ENCODE assay signal across 8 cellular contexts in genomic region chr22:38981659-38982007, GRCh38. TPM values are rescaled to one million over a fixed set of nuclear protein-coding genes. Genes with fewer than 3 reads are reported as not detected.
DNase-seq lines count a peak whose midpoint lies in the region; ATAC-seq, FAIRE-seq and TF ChIP-seq lines count a peak whose summit lies in the region.

No MANE protein-coding gene starts in this region.

- H2AFZ ChIP-seq in K562 (ENCODE audit: low read depth, low read length), result peak overlapping the region; percentile 81

- TF ChIP-seq EP300 in K562 (IDR thresholded peaks at IDR 0.05; ENCODE audit: low read length), result no peak

- FAIRE-seq in K562 (lab: Jason Lieb, UNC), result no peak

- no TSS peak for BruUV-seq in K562 (replicated peaks; lab: Mats Ljungman, UMichigan)

- CTCF ChIA-PET in K562 (lab: Yijun Ruan, JAX; ENCODE audit: low intra/inter-chr PET ratio), result no interaction called here

- intact Hi-C loops in left cardiac atrium (cut with DNase I), result no loop called here
- intact Hi-C loops in Right ventricle myocardium superior (cut with DNase I), result no loop called here
- intact Hi-C loops in K562 (cut with micrococcal nuclease), result no loop called here

- H3K4me3 ChIP-seq in K562, result no peak overlapping the region
- peak overlapping the region; percentile 7 for H3K4me3 ChIP-seq in mucosa of stomach (ENCODE audit: low read length)

- 0 out of 3 replicates have a peak, but pooled peaks cover 3% of the 10 kb centered on the region for H3K36me3 ChIP-seq in K562 (ENCODE audit: control insufficient read depth, insufficient read depth, low read length)
- no peaks in the 10 kb centered on the region for H3K36me3 ChIP-seq in mucosa of stomach (ENCODE audit: control insufficient read depth, insufficient read depth, low read length)

- H3K79me2 ChIP-seq in K562 (ENCODE audit: control insufficient read depth, insufficient read depth, low read length), result peaks cover 10% of the 10 kb centered on the region

- 41% methylated on average over 3 of the region's 6 CpGs for WGBS in K562 (ENCODE audit: insufficient coverage, low coverage, missing lambda C conversion rate)

- peak overlapping the region; percentile 90 for H3K27ac ChIP-seq in K562 (ENCODE audit: extremely low read depth, low read depth, low read length)

- TF ChIP-seq CTCF in K562 (IDR thresholded peaks at IDR 0.05 in 2 of 3, conservative IDR thresholded peaks at IDR 0.05 in 1 of 3; ENCODE audit: insufficient read depth in 2 of 3, low read depth in 1 of 3, low read length in 3 of 3), result no peak

- DNase-seq in left cardiac atrium, result no peak
- no peak for DNase-seq in Right ventricle myocardium superior
- no peak for DNase-seq in K562 (ENCODE audit: extremely low read depth in 1 of 4, low spot score in 3 of 4)
- DNase-seq in UCSD-AML1 (lab: John Stamatoyannopoulos, UW; ENCODE audit: unreplicated experiment), result no peak
- DNase-seq in Kasumi-1 (lab: John Stamatoyannopoulos, UW), result no peak

- H3K4me2 ChIP-seq in K562 (ENCODE audit: insufficient read depth, low read length), result peak overlapping the region; percentile 78

- in situ Hi-C loops in K562 (cut with MboI), result no loop called here

- peak; percentile 10 to 42 for ATAC-seq in left cardiac atrium
- no peak for ATAC-seq in Right ventricle myocardium superior (ENCODE audit: poor library complexity)
- ATAC-seq in K562, result peak; percentile 52
- ATAC-seq in HG03565 (IDR thresholded peaks at IDR 0.05; ENCODE audit: unreplicated experiment), result no peak
- no peak for ATAC-seq in GM19467 (IDR thresholded peaks at IDR 0.05; ENCODE audit: unreplicated experiment)

- H3K4me1 ChIP-seq in K562 (replicated peaks in 1 of 2; ENCODE audit: control insufficient read depth in 2 of 2, insufficient read depth in 2 of 2, low read length in 2 of 2) (peaks cover 7 to 23% of the 10 kb centered on the region in 2 experiments; a peak in 4 of 5 replicates), mucosa of stomach (ENCODE audit: control insufficient read depth, insufficient read depth, low read length) (peaks cover 23% of the 10 kb centered on the region)

- H3K9me3 ChIP-seq in K562 (replicated peaks; ENCODE audit: control insufficient read depth, insufficient read depth, low read depth, low read length) (peaks cover 9% of the 10 kb centered on the region), mucosa of stomach (ENCODE audit: control insufficient read depth, low read length) (no peaks in the 10 kb centered on the region)

- H3K9me1 ChIP-seq in K562 (ENCODE audit: control insufficient read depth, insufficient read depth, low read length), result no peaks in the 10 kb centered on the region

- H3K9ac ChIP-seq in K562 (ENCODE audit: insufficient read depth in 1 of 2, low read depth in 2 of 2, low read length in 2 of 2), result peak overlapping the region; percentile 32 to 61; a peak in 2 of 4 replicates
- H3K9ac ChIP-seq in mucosa of stomach (ENCODE audit: low read length), result peak overlapping the region; percentile 57

- no peaks in the 10 kb centered on the region for H4K20me1 ChIP-seq in K562 (replicated peaks; ENCODE audit: control insufficient read depth, insufficient read depth, low read length)

- no peak for TF ChIP-seq POLR2A in K562 (conservative IDR thresholded peaks at IDR 0.05)

- POLR2A ChIA-PET in K562 (lab: Yijun Ruan, JAX), result interaction anchor here (0.6 to 0.9 kb wide), 3 partner anchors 18 to 338 kb away, joined by 3 read pairs; partner anchors contain the start of gene RPL3

- no peaks in the 10 kb centered on the region for H3K27me3 ChIP-seq in K562 (ENCODE audit: control insufficient read depth in 2 of 2, insufficient read depth in 2 of 2, low read length in 2 of 2)
- no peaks in the 10 kb centered on the region for H3K27me3 ChIP-seq in mucosa of stomach (ENCODE audit: control insufficient read depth, insufficient read depth, low read length)

- no peak for TF ChIP-seq RAD21 in K562 (CRISPR knock-in tag; conservative IDR thresholded peaks at IDR 0.05 in 1 of 2, IDR thresholded peaks at IDR 0.05 in 1 of 2)

RNA-seq across cellular contexts. Expression of gene APOBEC3B, which starts 0.5 kb away (rescaled TPM):
- total RNA-seq in left cardiac atrium, result 1 to 10 TPM; 1.5 to 1.6 TPM
- total RNA-seq in Right ventricle myocardium superior, result 0.75 TPM
- 5.5 and 9.0 TPM in 2 replicates for total RNA-seq in K562 (2011; cell fraction: chromatin; rRNA removed; ENCODE audit: low replicate concordance)
- 9.2 and 9.3 TPM in 2 replicates for total RNA-seq in K562 (2011; cell fraction: nucleolus; rRNA removed)
- total RNA-seq in K562 (2011; cell fraction: nucleoplasm; rRNA removed), result 7.9 and 8.4 TPM in 2 replicates
- total RNA-seq in K562 (2014; rRNA removed), result 29.3 and 38.4 TPM in 2 replicates
- total RNA-seq in K562 (2014; rRNA removed; fragmentation: Illumina TruSeq; extraction: Trizol), result 6.6 and 6.8 TPM in 2 replicates
- total RNA-seq in K562 (2015; rRNA removed; fragmentation: Illumina TruSeq; extraction: Trizol), result 5.9 and 7.1 TPM in 2 replicates
- total RNA-seq in K562 (2021), result 43.2 and 43.6 TPM in 2 replicates
- 16.7 and 39.5 TPM in 2 replicates for polyA plus RNA-seq in K562 (2011; rRNA removed)
- polyA plus RNA-seq in K562 (2011; cell fraction: cytosol; rRNA removed), result 27.9 and 68.7 TPM in 2 replicates
- polyA plus RNA-seq in K562 (2011; cell fraction: nucleus; rRNA removed), result 10.0 and 16.1 TPM in 2 replicates
- 41.8 and 64.6 TPM in 2 replicates for polyA plus RNA-seq in K562 (2012)
- 57.9 and 62.9 TPM in 2 replicates for polyA plus RNA-seq in K562 (2014; fragmentation: Illumina TruSeq; extraction: Trizol)
- polyA plus RNA-seq in K562 (2014; fragmentation: Nextera tagmentation; extraction: Ambion mirVana), result 100 to 1,000 TPM; 160 to 166 TPM
- polyA plus RNA-seq in K562 (2014; rRNA removed), result 49.5 and 58.1 TPM in 2 replicates
- polyA minus RNA-seq in K562 (2011; rRNA and poly(A)+ RNA removed), result 12.6 and 31.1 TPM in 2 replicates
- 10.2 and 18.5 TPM in 2 replicates for polyA minus RNA-seq in K562 (2011; cell fraction: cytosol; rRNA and poly(A)+ RNA removed)
- polyA minus RNA-seq in K562 (2011; cell fraction: nucleus; rRNA and poly(A)+ RNA removed), result 3.0 TPM in 2 replicates

RNA-seq across cellular contexts. Expression of gene APOBEC3A, which starts 24.2 kb away (rescaled TPM):
- total RNA-seq in left cardiac atrium (1 to 10 TPM; 1.6 to 2.9 TPM), Right ventricle myocardium superior (0.35 TPM), K562 (2014; rRNA removed) (not detected in 2 replicates), K562 (2014; rRNA removed; fragmentation: Illumina TruSeq; extraction: Trizol) (not detected in 2 replicates), K562 (2015; rRNA removed; fragmentation: Illumina TruSeq; extraction: Trizol) (not detected in 2 replicates), K562 (2021) (not detected in 2 replicates)
- total RNA-seq in K562 (2011; cell fraction: chromatin; rRNA removed; ENCODE audit: low replicate concordance), result not detected in 2 replicates
- total RNA-seq in K562 (2011; cell fraction: nucleolus; rRNA removed), result not detected in 2 replicates
- not detected in 2 replicates for total RNA-seq in K562 (2011; cell fraction: nucleoplasm; rRNA removed)
- polyA plus RNA-seq in K562 (2011; rRNA removed) (not detected in 2 replicates), K562 (2014; fragmentation: Illumina TruSeq; extraction: Trizol) (not detected in 2 replicates), K562 (2014; fragmentation: Nextera tagmentation; extraction: Ambion mirVana) (under 1 TPM in 1 of 2 experiments, not detected in 1; 0.04 TPM), K562 (2014; rRNA removed) (not detected in 2 replicates)
- polyA plus RNA-seq in K562 (2011; cell fraction: cytosol; rRNA removed), result not detected in 2 replicates
- polyA plus RNA-seq in K562 (2011; cell fraction: nucleus; rRNA removed), result not detected in 2 replicates
- not detected in 2 replicates for polyA plus RNA-seq in K562 (2012)
- not detected in 2 replicates for polyA minus RNA-seq in K562 (2011; rRNA and poly(A)+ RNA removed)
- not detected in 2 replicates for polyA minus RNA-seq in K562 (2011; cell fraction: cytosol; rRNA and poly(A)+ RNA removed)
- not detected in 2 replicates for polyA minus RNA-seq in K562 (2011; cell fraction: nucleus; rRNA and poly(A)+ RNA removed)

RNA-seq across cellular contexts. Expression of gene APOBEC3C, which starts 32.4 kb away (rescaled TPM):
- total RNA-seq in left cardiac atrium, result 10 to 100 TPM; 24.1 to 28.1 TPM
- 24.9 TPM for total RNA-seq in Right ventricle myocardium superior
- 12.1 and 20.9 TPM in 2 replicates for total RNA-seq in K562 (2011; cell fraction: chromatin; rRNA removed; ENCODE audit: low replicate concordance)
- 11.8 and 13.8 TPM in 2 replicates for total RNA-seq in K562 (2011; cell fraction: nucleolus; rRNA removed)
- 19.7 and 42.2 TPM in 2 replicates for total RNA-seq in K562 (2011; cell fraction: nucleoplasm; rRNA removed)
- 12.4 and 15.1 TPM in 2 replicates for total RNA-seq in K562 (2014; rRNA removed)
- total RNA-seq in K562 (2014; rRNA removed; fragmentation: Illumina TruSeq; extraction: Trizol), result 14.4 and 15.6 TPM in 2 replicates
- total RNA-seq in K562 (2015; rRNA removed; fragmentation: Illumina TruSeq; extraction: Trizol), result 15.8 and 15.9 TPM in 2 replicates
- total RNA-seq in K562 (2021), result 90.1 and 90.9 TPM in 2 replicates
- 44.4 and 54.7 TPM in 2 replicates for polyA plus RNA-seq in K562 (2011; rRNA removed)
- 47.1 and 53.6 TPM in 2 replicates for polyA plus RNA-seq in K562 (2011; cell fraction: cytosol; rRNA removed)
- polyA plus RNA-seq in K562 (2011; cell fraction: nucleus; rRNA removed), result 24.0 and 25.6 TPM in 2 replicates
- polyA plus RNA-seq in K562 (2012), result 76.3 and 80.4 TPM in 2 replicates
- 116 and 118 TPM in 2 replicates for polyA plus RNA-seq in K562 (2014; fragmentation: Illumina TruSeq; extraction: Trizol)
- polyA plus RNA-seq in K562 (2014; fragmentation: Nextera tagmentation; extraction: Ambion mirVana), result 100 to 1,000 TPM; 226 to 285 TPM
- 55.5 and 59.8 TPM in 2 replicates for polyA plus RNA-seq in K562 (2014; rRNA removed)
- 24.1 and 28.9 TPM in 2 replicates for polyA minus RNA-seq in K562 (2011; rRNA and poly(A)+ RNA removed)
- 30.9 and 31.5 TPM in 2 replicates for polyA minus RNA-seq in K562 (2011; cell fraction: cytosol; rRNA and poly(A)+ RNA removed)
- polyA minus RNA-seq in K562 (2011; cell fraction: nucleus; rRNA and poly(A)+ RNA removed), result 4.7 and 7.6 TPM in 2 replicates

RNA-seq across cellular contexts. Expression of gene APOBEC3D, which starts 39.3 kb away (rescaled TPM):
- total RNA-seq in left cardiac atrium (1 to 10 TPM; 1.2 to 1.3 TPM), Right ventricle myocardium superior (1.2 TPM), K562 (2014; rRNA removed) (4.3 and 6.4 TPM in 2 replicates), K562 (2014; rRNA removed; fragmentation: Illumina TruSeq; extraction: Trizol) (3.0 and 3.7 TPM in 2 replicates), K562 (2015; rRNA removed; fragmentation: Illumina TruSeq; extraction: Trizol) (6.4 and 6.8 TPM in 2 replicates), K562 (2021) (9.1 and 9.6 TPM in 2 replicates)
- total RNA-seq in K562 (2011; cell fraction: chromatin; rRNA removed; ENCODE audit: low replicate concordance), result 10.1 and 16.3 TPM in 2 replicates
- total RNA-seq in K562 (2011; cell fraction: nucleolus; rRNA removed), result 8.8 and 9.8 TPM in 2 replicates
- total RNA-seq in K562 (2011; cell fraction: nucleoplasm; rRNA removed), result 10.0 and 11.8 TPM in 2 replicates
- polyA plus RNA-seq in K562 (2011; rRNA removed) (5.1 and 6.0 TPM in 2 replicates), K562 (2014; fragmentation: Illumina TruSeq; extraction: Trizol) (6.6 and 7.4 TPM in 2 replicates), K562 (2014; fragmentation: Nextera tagmentation; extraction: Ambion mirVana) (1 to 10 TPM; 4.7 to 8.4 TPM), K562 (2014; rRNA removed) (4.4 and 6.0 TPM in 2 replicates)
- polyA plus RNA-seq in K562 (2011; cell fraction: cytosol; rRNA removed), result 4.1 and 8.9 TPM in 2 replicates
- 3.5 and 7.3 TPM in 2 replicates for polyA plus RNA-seq in K562 (2011; cell fraction: nucleus; rRNA removed)
- 7.0 and 7.2 TPM in 2 replicates for polyA plus RNA-seq in K562 (2012)
- 6.0 and 7.8 TPM in 2 replicates for polyA minus RNA-seq in K562 (2011; rRNA and poly(A)+ RNA removed)
- polyA minus RNA-seq in K562 (2011; cell fraction: cytosol; rRNA and poly(A)+ RNA removed), result 2.6 and 5.6 TPM in 2 replicates
- 1.3 and 1.8 TPM in 2 replicates for polyA minus RNA-seq in K562 (2011; cell fraction: nucleus; rRNA and poly(A)+ RNA removed)

RNA-seq across cellular contexts. Expression of gene APOBEC3F, which starts 59.0 kb away (rescaled TPM):
- total RNA-seq in left cardiac atrium, result 1 to 10 TPM; 5.2 to 6.6 TPM
- total RNA-seq in Right ventricle myocardium superior, result 4.1 TPM
- total RNA-seq in K562 (2011; cell fraction: chromatin; rRNA removed; ENCODE audit: low replicate concordance), result 10.6 and 19.4 TPM in 2 replicates
- total RNA-seq in K562 (2011; cell fraction: nucleolus; rRNA removed), result 12.4 and 13.3 TPM in 2 replicates
- 9.5 and 12.7 TPM in 2 replicates for total RNA-seq in K562 (2011; cell fraction: nucleoplasm; rRNA removed)
- total RNA-seq in K562 (2014; rRNA removed), result 1.6 and 2.4 TPM in 2 replicates
- total RNA-seq in K562 (2014; rRNA removed; fragmentation: Illumina TruSeq; extraction: Trizol), result 0.80 and 1.1 TPM in 2 replicates
- total RNA-seq in K562 (2015; rRNA removed; fragmentation: Illumina TruSeq; extraction: Trizol), result 1.5 and 1.9 TPM in 2 replicates
- 3.3 and 5.0 TPM in 2 replicates for total RNA-seq in K562 (2021)
- polyA plus RNA-seq in K562 (2011; rRNA removed), result 1.6 TPM in 2 replicates
- polyA plus RNA-seq in K562 (2011; cell fraction: cytosol; rRNA removed), result 2.4 and 2.5 TPM in 2 replicates
- 2.4 and 2.7 TPM in 2 replicates for polyA plus RNA-seq in K562 (2011; cell fraction: nucleus; rRNA removed)
- polyA plus RNA-seq in K562 (2012), result 2.3 and 2.9 TPM in 2 replicates
- 2.2 and 2.7 TPM in 2 replicates for polyA plus RNA-seq in K562 (2014; fragmentation: Illumina TruSeq; extraction: Trizol)
- 1 to 10 TPM; 1.4 to 2.0 TPM for polyA plus RNA-seq in K562 (2014; fragmentation: Nextera tagmentation; extraction: Ambion mirVana)
- 1.7 and 4.0 TPM in 2 replicates for polyA plus RNA-seq in K562 (2014; rRNA removed)
- polyA minus RNA-seq in K562 (2011; rRNA and poly(A)+ RNA removed), result 2.8 and 3.4 TPM in 2 replicates
- polyA minus RNA-seq in K562 (2011; cell fraction: cytosol; rRNA and poly(A)+ RNA removed), result 0.73 and 2.1 TPM in 2 replicates
- 6.7 and 7.0 TPM in 2 replicates for polyA minus RNA-seq in K562 (2011; cell fraction: nucleus; rRNA and poly(A)+ RNA removed)

Comparison
In these comparisons a context has a peak if more than half of its experiments do, and no peak if none do; other contexts are left out.
1. ATAC-seq: peak in left cardiac atrium (2 of 2) and K562 (single experiment); none in Right ventricle myocardium superior (single experiment), HG03565 (single experiment) and GM19467 (single experiment).